In genomic region chr10:49184642-49185111, GRCh38 we compare ENCODE assay signal across 19 cellular contexts. TPM values are rescaled to one million over a fixed set of nuclear protein-coding genes. Genes with fewer than 3 reads are reported as not detected.
DNase-seq lines count a peak whose midpoint lies in the region; ATAC-seq lines count a peak whose summit lies in the region.
"Had no signal": no experiment of that assay in that cellular context is flagged by ENCODE, and none has a peak within 500 bp of the region (broad histone marks: within the 10 kb centered on the region; RNA-seq: fewer than 3 reads in every experiment).

No MANE protein-coding gene starts in this region.

- POLR2A ChIA-PET in T-cell (lab: Charles Lee), result no interaction called here

- CTCF ChIA-PET in T-cell (lab: Charles Lee), result no interaction called here

- H3K36me3 Mint-ChIP-seq in stimulated activated naive CD8-positive, alpha-beta T cell treated with anti-CD3 and anti-CD28 coated beads, Interleukin-15, Interleukin-2, amounts not matched to agents 100 ng/mL and 50 ng/mL, for 24 hours (ENCODE audit: low read depth), result no peaks in the 10 kb centered on the region
- H3K36me3 Mint-ChIP-seq in T-cell, result no peaks in the 10 kb centered on the region
- H3K36me3 Mint-ChIP-seq: activated naive CD4-positive, alpha-beta T cell treated with anti-CD3 and anti-CD28 coated beads, Interleukin-2, amount 50 U/mL, for 24 hours had no signal

- H3K27ac Mint-ChIP-seq in stimulated activated naive CD8-positive, alpha-beta T cell treated with anti-CD3 and anti-CD28 coated beads, Interleukin-15, Interleukin-2, amounts not matched to agents 100 ng/mL and 50 ng/mL, for 24 hours, result no peak overlapping the region
- H3K27ac Mint-ChIP-seq in stimulated activated naive CD8-positive, alpha-beta T cell treated with anti-CD3 and anti-CD28 coated beads, Interleukin-15, amount 100 ng/mL, for 72 hours, result peak overlapping the region in 1 of 2 donors; percentile 43
- H3K27ac Mint-ChIP-seq in T-cell, result peak overlapping the region; percentile 57 to 85
- H3K27ac Mint-ChIP-seq: activated naive CD4-positive, alpha-beta T cell treated with anti-CD3 and anti-CD28 coated beads, Interleukin-2, amount 50 U/mL, for 24 hours had no signal

- no peak for DNase-seq in stimulated activated naive CD8-positive, alpha-beta T cell treated with anti-CD3 and anti-CD28 coated beads, Interleukin-15, amount 100 ng/mL, for 72 hours
- DNase-seq in T-cell, result no peak
- DNase-seq in ecto neural progenitor cell (ENCODE audit: low spot score), result peak; percentile 22
- DNase-seq in NCI-H82 treated with DMSO at 0.1 percent for 48 hours (lab: John Stamatoyannopoulos, UW; ENCODE audit: unreplicated experiment), result no peak
- DNase-seq: cerebellar nuclear complex; glutamatergic neuron; naive thymus-derived CD4-positive, alpha-beta T cell; NCI-H1417 treated with DMSO at 0.1 percent for 48 hours; NCI-H526; retina; SIG-M5; stimulated activated CD4-positive, alpha-beta T cell treated with anti-CD3 and anti-CD28 coated beads, Interleukin-2, amount 100 ng/mL, for 48 hours; stimulated activated naive CD4-positive, alpha-beta T cell treated with Interleukin-2 at 50 U/mL for 16 hours; WERI-Rb-1 had no signal

- H3K4me3 Mint-ChIP-seq in stimulated activated naive CD8-positive, alpha-beta T cell treated with anti-CD3 and anti-CD28 coated beads, Interleukin-15, Interleukin-2, amounts not matched to agents 100 ng/mL and 50 ng/mL, for 24 hours, result peak overlapping the region; percentile 69
- H3K4me3 Mint-ChIP-seq in stimulated activated naive CD8-positive, alpha-beta T cell treated with anti-CD3 and anti-CD28 coated beads, Interleukin-15, amount 100 ng/mL, for 72 hours, result peak overlapping the region in 1 of 2 donors; percentile 42
- peak overlapping the region; percentile 4 to 72 (median 56) for H3K4me3 Mint-ChIP-seq in T-cell
- H3K4me3 Mint-ChIP-seq: activated naive CD4-positive, alpha-beta T cell treated with anti-CD3 and anti-CD28 coated beads, Interleukin-2, amount 50 U/mL, for 24 hours had no signal

- peaks cover 68% of the 10 kb centered on the region for H3K4me1 Mint-ChIP-seq in stimulated activated naive CD8-positive, alpha-beta T cell treated with anti-CD3 and anti-CD28 coated beads, Interleukin-15, Interleukin-2, amounts not matched to agents 100 ng/mL and 50 ng/mL, for 24 hours (ENCODE audit: low read depth)
- H3K4me1 Mint-ChIP-seq in stimulated activated naive CD8-positive, alpha-beta T cell treated with anti-CD3 and anti-CD28 coated beads, Interleukin-15, amount 100 ng/mL, for 72 hours, result peaks cover 54% of the 10 kb centered on the region
- H3K4me1 Mint-ChIP-seq in T-cell, result peaks cover 15 to 86% (median 46%) of the 10 kb centered on the region in 3 donors

- ATAC-seq in stimulated activated naive CD8-positive, alpha-beta T cell treated with anti-CD3 and anti-CD28 coated beads, Interleukin-15, amount 100 ng/mL, for 72 hours, result no peak
- peak in 1 of 4 experiments; percentile 46 for ATAC-seq in T-cell (replicated peaks in 1 of 4)
- no peak for ATAC-seq in GM18907 (IDR thresholded peaks at IDR 0.05; ENCODE audit: unreplicated experiment)
- no peak for ATAC-seq in GM21390 (IDR thresholded peaks at IDR 0.05; ENCODE audit: unreplicated experiment)
- ATAC-seq: naive thymus-derived CD4-positive, alpha-beta T cell had no signal

- H3K27me3 Mint-ChIP-seq in stimulated activated naive CD8-positive, alpha-beta T cell treated with anti-CD3 and anti-CD28 coated beads, Interleukin-15, Interleukin-2, amounts not matched to agents 100 ng/mL and 50 ng/mL, for 24 hours, result peaks cover 22% of the 10 kb centered on the region
- H3K27me3 Mint-ChIP-seq in stimulated activated naive CD8-positive, alpha-beta T cell treated with anti-CD3 and anti-CD28 coated beads, Interleukin-15, amount 100 ng/mL, for 72 hours, result peaks cover 61% of the 10 kb centered on the region
- H3K27me3 Mint-ChIP-seq in T-cell, result peaks cover 4 to 5% of the 10 kb centered on the region in 2 donors

- no peaks in the 10 kb centered on the region for H3K9me3 Mint-ChIP-seq in stimulated activated naive CD8-positive, alpha-beta T cell treated with anti-CD3 and anti-CD28 coated beads, Interleukin-15, Interleukin-2, amounts not matched to agents 100 ng/mL and 50 ng/mL, for 24 hours
- no peaks in the 10 kb centered on the region for H3K9me3 Mint-ChIP-seq in stimulated activated naive CD8-positive, alpha-beta T cell treated with anti-CD3 and anti-CD28 coated beads, Interleukin-15, amount 100 ng/mL, for 72 hours
- H3K9me3 Mint-ChIP-seq in T-cell, result no peaks in the 10 kb centered on the region
- H3K9me3 Mint-ChIP-seq: activated naive CD4-positive, alpha-beta T cell treated with anti-CD3 and anti-CD28 coated beads, Interleukin-2, amount 50 U/mL, for 24 hours; naive thymus-derived CD4-positive, alpha-beta T cell had no signal

RNA-seq across cellular contexts. Expression of gene TMEM273, which starts 3.5 kb away (rescaled TPM):
- 10 to 100 TPM in 4 of 5 donors, 1 to 10 TPM in 1; 8.4 to 22.9 (median 15.6) TPM for total RNA-seq in T-cell
- total RNA-seq: epithelial cell of proximal tubule had no signal

RNA-seq across cellular contexts. Expression of gene FAM170B, which starts 50.9 kb away (rescaled TPM):
- under 1 TPM in 1 of 5 donors, not detected in 4; 0.16 TPM for total RNA-seq in T-cell
- total RNA-seq: epithelial cell of proximal tubule had no signal
